In the genomic region with DNA sequence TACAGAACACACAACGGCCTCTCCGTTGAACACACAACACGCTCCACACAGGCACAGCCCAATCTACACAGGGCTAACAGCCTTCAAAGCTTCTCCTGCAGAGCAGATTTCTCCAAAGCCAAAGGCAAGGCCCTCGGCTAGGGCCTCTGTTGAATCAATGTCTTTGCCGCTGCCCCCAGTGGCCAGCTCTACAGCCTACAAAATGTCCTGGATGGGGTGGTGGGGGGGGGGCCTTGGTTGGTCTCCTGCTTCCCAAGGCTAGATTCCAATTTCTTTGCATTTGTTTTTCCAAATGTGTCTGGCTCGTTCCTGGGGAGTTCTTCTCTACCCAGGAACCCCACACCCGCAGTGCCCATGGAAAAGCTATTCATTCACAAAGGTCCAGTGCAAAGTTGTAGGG, we compare ENCODE assay signal across 1 cellular context.
TF ChIP-seq lines count a peak whose summit lies in the region.

No MANE protein-coding gene starts in this region.

TF ChIP-seq in H1, 55 proteins besides CTCF, POLR2A, EP300 and RAD21:
- TF ChIP-seq NRF1 (IDR thresholded peaks at IDR 0.05; ENCODE audit: low read depth, low read length) (no peak), BACH1 (IDR thresholded peaks at IDR 0.05; ENCODE audit: low read length) (no peak)
